5 cellular contexts compared by ENCODE assay signal in the genomic region with DNA sequence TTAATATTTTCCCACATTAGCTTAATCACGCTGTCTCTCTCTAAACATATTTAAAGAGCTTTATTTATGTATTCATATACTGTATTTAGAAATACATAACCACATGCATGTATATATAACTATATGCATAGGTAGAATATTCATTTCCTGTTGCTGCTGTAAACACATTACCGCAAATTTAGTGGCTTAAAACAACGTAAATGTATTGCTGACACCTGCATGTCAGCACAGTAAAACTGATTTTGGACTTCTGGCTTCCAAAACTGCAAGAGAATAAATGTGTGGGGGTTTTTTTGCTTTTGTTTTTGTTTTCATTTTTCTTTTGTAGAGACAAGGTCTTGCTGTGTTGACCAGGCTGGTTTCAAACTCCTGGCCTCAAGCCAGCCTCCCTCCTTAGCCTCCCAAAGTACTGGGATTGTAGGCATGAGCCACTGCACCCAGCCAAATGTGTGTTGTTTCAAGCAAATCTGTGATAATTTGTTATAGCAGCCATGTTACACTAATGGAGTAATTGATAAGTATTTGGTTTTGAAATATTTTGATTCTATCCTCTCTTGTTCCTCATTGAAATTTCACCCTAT.
"Had no signal": no experiment of that assay in that cellular context is flagged by ENCODE, and none has a peak within 500 bp of the region (broad histone marks: within the 10 kb centered on the region; RNA-seq: fewer than 3 reads in every experiment).

No MANE protein-coding gene starts in this region.

- H3K36me3 Mint-ChIP-seq: IgD-negative memory B cell had no signal

- H3K4me3 Mint-ChIP-seq: GM23338, H9, IgD-negative memory B cell had no signal

- H3K4me1 Mint-ChIP-seq: IgD-negative memory B cell had no signal

- H3K27ac Mint-ChIP-seq: GM23338, H9 had no signal

- DNase-seq: H9, HCEC 1CT, KBM-7 had no signal

- H3K4me3 ChIP-seq: GM23338 had no signal
